1 cellular context compared by ENCODE assay signal in the genomic region with DNA sequence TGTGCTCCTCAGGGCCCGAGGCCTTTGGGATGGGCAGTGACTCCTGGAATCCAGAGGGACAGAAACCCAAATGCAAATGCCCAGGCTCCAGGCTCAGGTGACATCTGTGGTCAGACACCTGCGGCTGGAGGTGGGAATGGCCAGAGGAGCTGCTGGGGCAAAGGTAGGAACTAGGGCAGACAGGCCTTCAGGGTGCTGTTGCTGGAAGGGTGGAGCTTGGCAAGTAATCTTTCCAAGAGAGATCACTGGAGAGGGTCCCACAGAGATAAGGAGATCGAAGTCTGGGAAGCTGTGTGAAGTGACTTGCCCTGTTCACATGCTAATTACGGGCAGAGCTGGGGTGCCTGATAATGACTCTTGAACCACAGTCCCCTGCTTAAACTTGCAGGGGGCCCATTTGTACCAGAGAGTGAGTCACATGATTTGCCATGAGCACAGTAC.
TF ChIP-seq lines count a peak whose summit lies in the region.

No MANE protein-coding gene starts in this region.

TF ChIP-seq in GM23338, 12 proteins besides CTCF, POLR2A, EP300 and RAD21 (continued from another document):
- TF ChIP-seq, protein P1, sequence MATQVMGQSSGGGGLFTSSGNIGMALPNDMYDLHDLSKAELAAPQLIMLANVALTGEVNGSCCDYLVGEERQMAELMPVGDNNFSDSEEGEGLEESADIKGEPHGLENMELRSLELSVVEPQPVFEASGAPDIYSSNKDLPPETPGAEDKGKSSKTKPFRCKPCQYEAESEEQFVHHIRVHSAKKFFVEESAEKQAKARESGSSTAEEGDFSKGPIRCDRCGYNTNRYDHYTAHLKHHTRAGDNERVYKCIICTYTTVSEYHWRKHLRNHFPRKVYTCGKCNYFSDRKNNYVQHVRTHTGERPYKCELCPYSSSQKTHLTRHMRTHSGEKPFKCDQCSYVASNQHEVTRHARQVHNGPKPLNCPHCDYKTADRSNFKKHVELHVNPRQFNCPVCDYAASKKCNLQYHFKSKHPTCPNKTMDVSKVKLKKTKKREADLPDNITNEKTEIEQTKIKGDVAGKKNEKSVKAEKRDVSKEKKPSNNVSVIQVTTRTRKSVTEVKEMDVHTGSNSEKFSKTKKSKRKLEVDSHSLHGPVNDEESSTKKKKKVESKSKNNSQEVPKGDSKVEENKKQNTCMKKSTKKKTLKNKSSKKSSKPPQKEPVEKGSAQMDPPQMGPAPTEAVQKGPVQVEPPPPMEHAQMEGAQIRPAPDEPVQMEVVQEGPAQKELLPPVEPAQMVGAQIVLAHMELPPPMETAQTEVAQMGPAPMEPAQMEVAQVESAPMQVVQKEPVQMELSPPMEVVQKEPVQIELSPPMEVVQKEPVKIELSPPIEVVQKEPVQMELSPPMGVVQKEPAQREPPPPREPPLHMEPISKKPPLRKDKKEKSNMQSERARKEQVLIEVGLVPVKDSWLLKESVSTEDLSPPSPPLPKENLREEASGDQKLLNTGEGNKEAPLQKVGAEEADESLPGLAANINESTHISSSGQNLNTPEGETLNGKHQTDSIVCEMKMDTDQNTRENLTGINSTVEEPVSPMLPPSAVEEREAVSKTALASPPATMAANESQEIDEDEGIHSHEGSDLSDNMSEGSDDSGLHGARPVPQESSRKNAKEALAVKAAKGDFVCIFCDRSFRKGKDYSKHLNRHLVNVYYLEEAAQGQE (IDR thresholded peaks at IDR 0.05; ENCODE audit: unreplicated experiment): no peak
- TF ChIP-seq, protein P2, sequence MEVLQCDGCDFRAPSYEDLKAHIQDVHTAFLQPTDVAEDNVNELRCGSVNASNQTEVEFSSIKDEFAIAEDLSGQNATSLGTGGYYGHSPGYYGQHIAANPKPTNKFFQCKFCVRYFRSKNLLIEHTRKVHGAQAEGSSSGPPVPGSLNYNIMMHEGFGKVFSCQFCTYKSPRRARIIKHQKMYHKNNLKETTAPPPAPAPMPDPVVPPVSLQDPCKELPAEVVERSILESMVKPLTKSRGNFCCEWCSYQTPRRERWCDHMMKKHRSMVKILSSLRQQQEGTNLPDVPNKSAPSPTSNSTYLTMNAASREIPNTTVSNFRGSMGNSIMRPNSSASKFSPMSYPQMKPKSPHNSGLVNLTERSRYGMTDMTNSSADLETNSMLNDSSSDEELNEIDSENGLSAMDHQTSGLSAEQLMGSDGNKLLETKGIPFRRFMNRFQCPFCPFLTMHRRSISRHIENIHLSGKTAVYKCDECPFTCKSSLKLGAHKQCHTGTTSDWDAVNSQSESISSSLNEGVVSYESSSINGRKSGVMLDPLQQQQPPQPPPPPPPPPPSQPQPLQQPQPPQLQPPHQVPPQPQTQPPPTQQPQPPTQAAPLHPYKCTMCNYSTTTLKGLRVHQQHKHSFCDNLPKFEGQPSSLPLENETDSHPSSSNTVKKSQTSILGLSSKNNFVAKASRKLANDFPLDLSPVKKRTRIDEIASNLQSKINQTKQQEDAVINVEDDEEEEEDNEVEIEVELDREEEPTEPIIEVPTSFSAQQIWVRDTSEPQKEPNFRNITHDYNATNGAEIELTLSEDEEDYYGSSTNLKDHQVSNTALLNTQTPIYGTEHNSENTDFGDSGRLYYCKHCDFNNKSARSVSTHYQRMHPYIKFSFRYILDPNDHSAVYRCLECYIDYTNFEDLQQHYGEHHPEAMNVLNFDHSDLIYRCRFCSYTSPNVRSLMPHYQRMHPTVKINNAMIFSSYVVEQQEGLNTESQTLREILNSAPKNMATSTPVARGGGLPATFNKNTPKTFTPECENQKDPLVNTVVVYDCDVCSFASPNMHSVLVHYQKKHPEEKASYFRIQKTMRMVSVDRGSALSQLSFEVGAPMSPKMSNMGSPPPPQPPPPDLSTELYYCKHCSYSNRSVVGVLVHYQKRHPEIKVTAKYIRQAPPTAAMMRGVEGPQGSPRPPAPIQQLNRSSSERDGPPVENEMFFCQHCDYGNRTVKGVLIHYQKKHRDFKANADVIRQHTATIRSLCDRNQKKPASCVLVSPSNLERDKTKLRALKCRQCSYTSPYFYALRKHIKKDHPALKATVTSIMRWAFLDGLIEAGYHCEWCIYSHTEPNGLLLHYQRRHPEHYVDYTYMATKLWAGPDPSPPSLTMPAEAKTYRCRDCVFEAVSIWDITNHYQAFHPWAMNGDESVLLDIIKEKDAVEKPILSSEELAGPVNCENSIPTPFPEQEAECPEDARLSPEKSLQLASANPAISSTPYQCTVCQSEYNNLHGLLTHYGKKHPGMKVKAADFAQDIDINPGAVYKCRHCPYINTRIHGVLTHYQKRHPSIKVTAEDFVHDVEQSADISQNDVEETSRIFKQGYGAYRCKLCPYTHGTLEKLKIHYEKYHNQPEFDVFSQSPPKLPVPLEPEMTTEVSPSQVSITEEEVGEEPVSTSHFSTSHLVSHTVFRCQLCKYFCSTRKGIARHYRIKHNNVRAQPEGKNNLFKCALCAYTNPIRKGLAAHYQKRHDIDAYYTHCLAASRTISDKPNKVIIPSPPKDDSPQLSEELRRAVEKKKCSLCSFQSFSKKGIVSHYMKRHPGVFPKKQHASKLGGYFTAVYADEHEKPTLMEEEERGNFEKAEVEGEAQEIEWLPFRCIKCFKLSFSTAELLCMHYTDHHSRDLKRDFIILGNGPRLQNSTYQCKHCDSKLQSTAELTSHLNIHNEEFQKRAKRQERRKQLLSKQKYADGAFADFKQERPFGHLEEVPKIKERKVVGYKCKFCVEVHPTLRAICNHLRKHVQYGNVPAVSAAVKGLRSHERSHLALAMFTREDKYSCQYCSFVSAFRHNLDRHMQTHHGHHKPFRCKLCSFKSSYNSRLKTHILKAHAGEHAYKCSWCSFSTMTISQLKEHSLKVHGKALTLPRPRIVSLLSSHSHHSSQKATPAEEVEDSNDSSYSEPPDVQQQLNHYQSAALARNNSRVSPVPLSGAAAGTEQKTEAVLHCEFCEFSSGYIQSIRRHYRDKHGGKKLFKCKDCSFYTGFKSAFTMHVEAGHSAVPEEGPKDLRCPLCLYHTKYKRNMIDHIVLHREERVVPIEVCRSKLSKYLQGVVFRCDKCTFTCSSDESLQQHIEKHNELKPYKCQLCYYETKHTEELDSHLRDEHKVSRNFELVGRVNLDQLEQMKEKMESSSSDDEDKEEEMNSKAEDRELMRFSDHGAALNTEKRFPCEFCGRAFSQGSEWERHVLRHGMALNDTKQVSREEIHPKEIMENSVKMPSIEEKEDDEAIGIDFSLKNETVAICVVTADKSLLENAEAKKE (CRISPR knock-in tag; IDR thresholded peaks at IDR 0.05): no peak
- TF ChIP-seq EZH2phosphoT487 (IDR thresholded peaks at IDR 0.05; ENCODE audit: unreplicated experiment): no peak
